In genomic region chr17:58694302-58694701, GRCh38 we compare ENCODE assay signal across 20 cellular contexts. TPM values are rescaled to one million over a fixed set of nuclear protein-coding genes. Genes with fewer than 3 reads are reported as not detected.
DNase-seq lines count a peak whose midpoint lies in the region; ATAC-seq, FAIRE-seq and TF ChIP-seq lines count a peak whose summit lies in the region.
"Had no signal": no experiment of that assay in that cellular context is flagged by ENCODE, and none has a peak within 500 bp of the region (broad histone marks: within the 10 kb centered on the region; RNA-seq: fewer than 3 reads in every experiment).

No MANE protein-coding gene starts in this region.

- no peak overlapping the region for H3K27ac ChIP-seq in KMS-11
- H3K27ac ChIP-seq in GM23248: no peak overlapping the region
- no peak overlapping the region for H3K27ac ChIP-seq in small intestine (ENCODE audit: low read depth in 1 of 2, low read length in 1 of 2)
- H3K27ac ChIP-seq: coronary artery, WERI-Rb-1 had no signal

- peaks cover 34% of the 10 kb centered on the region for H3K4me1 ChIP-seq in KMS-11 (ENCODE audit: low read depth, poor library complexity, severe bottlenecking)
- 0 out of 2 replicates have a peak, but pooled peaks cover 6% of the 10 kb centered on the region for H3K4me1 ChIP-seq in GM23248 (ENCODE audit: insufficient read depth)
- peaks cover 0 to 3% of the 10 kb centered on the region in 2 donors for H3K4me1 ChIP-seq in small intestine (ENCODE audit: control insufficient read depth in 2 of 2, insufficient read depth in 1 of 2, low read depth in 1 of 2, low read length in 1 of 2)

- H3K9me3 ChIP-seq in GM23248 (ENCODE audit: low read depth) (no peaks in the 10 kb centered on the region), small intestine (ENCODE audit: control insufficient read depth, low read depth) (no peaks in the 10 kb centered on the region)

- H3K9me2 ChIP-seq in GM23248 (ENCODE audit: insufficient read depth): no peaks in the 10 kb centered on the region

- H4K20me1 ChIP-seq in KMS-11 (ENCODE audit: insufficient read depth) (no peaks in the 10 kb centered on the region), GM23248 (ENCODE audit: insufficient read depth) (no peaks in the 10 kb centered on the region)

- H3K27me3 Mint-ChIP-seq in activated T-cell treated with anti-CD3 and anti-CD28 coated beads, Interleukin-2, amount 50 U/mL, for 24 hours: no peaks in the 10 kb centered on the region
- H3K27me3 Mint-ChIP-seq in activated naive CD8-positive, alpha-beta T cell treated with anti-CD3 and anti-CD28 coated beads, Interleukin-2, amount 10 ng/mL, durations not matched to agents 7 days and 5 days: peaks cover 2% of the 10 kb centered on the region
- H3K27me3 Mint-ChIP-seq: activated naive CD4-positive, alpha-beta T cell treated with anti-CD3 and anti-CD28 coated beads, Interleukin-2, amount 10 ng/mL, durations not matched to agents 7 days and 5 days; CD8-positive, alpha-beta memory T cell; memory B cell; naive thymus-derived CD4-positive, alpha-beta T cell had no signal

- no peak for DNase-seq in activated T-cell treated with anti-CD3 and anti-CD28 coated beads, Interleukin-2, amount 50 U/mL, for 24 hours
- DNase-seq in activated T-cell treated with anti-CD3 and anti-CD28 coated beads, Interleukin-2, amount 50 U/mL, for 48 hours: no peak
- no peak for DNase-seq in activated naive CD8-positive, alpha-beta T cell treated with anti-CD3 and anti-CD28 coated beads, Interleukin-2, amount 10 ng/mL, durations not matched to agents 7 days and 5 days
- DNase-seq in renal cortical epithelial cell (ENCODE audit: low read depth) (peak; percentile 34), GM23248 (no peak), dedifferentiated amniotic fluid mesenchymal stem cell (ENCODE audit: extremely low spot score) (no peak), small intestine (no peak)
- DNase-seq: activated naive CD4-positive, alpha-beta T cell treated with anti-CD3 and anti-CD28 coated beads, Interleukin-2, amount 10 ng/mL, durations not matched to agents 7 days and 5 days; CD8-positive, alpha-beta memory T cell; DMS79; naive thymus-derived CD4-positive, alpha-beta T cell; NCI-H1694; NCI-H82; posterior cingulate gyrus; WERI-Rb-1 had no signal

- H3K4me1 Mint-ChIP-seq in activated T-cell treated with anti-CD3 and anti-CD28 coated beads, Interleukin-2, amount 50 U/mL, for 24 hours (ENCODE audit: low read depth): peaks cover 31% of the 10 kb centered on the region
- H3K4me1 Mint-ChIP-seq in activated naive CD8-positive, alpha-beta T cell treated with anti-CD3 and anti-CD28 coated beads, Interleukin-2, amount 10 ng/mL, durations not matched to agents 7 days and 5 days: peaks cover 24% of the 10 kb centered on the region

- FAIRE-seq in small intestine (lab: Jason Lieb, UNC): no peak
- FAIRE-seq: GM18507 had no signal

- no peak overlapping the region for H3K27ac Mint-ChIP-seq in activated T-cell treated with anti-CD3 and anti-CD28 coated beads, Interleukin-2, amount 50 U/mL, for 24 hours
- H3K27ac Mint-ChIP-seq in activated naive CD8-positive, alpha-beta T cell treated with anti-CD3 and anti-CD28 coated beads, Interleukin-2, amount 10 ng/mL, durations not matched to agents 7 days and 5 days: no peak overlapping the region
- H3K27ac Mint-ChIP-seq: memory B cell had no signal

- H3K36me3 ChIP-seq in KMS-11 (ENCODE audit: insufficient read depth) (no peaks in the 10 kb centered on the region), GM23248 (ENCODE audit: low read depth) (no peaks in the 10 kb centered on the region), small intestine (ENCODE audit: control insufficient read depth in 2 of 2, insufficient read depth in 2 of 2, low read length in 2 of 2) (no peaks in the 10 kb centered on the region)

- 96 to 97% methylated on average over 8 of the region's 8 CpGs for WGBS in GM23248 (ENCODE audit: low coverage in 1 of 2, low lambda C conversion rate in 2 of 2, missing lambda C conversion rate in 2 of 2), 2 experiments
- WGBS in small intestine, 3 donors: 95 to 98% (median 95%) methylated on average over 7 to 8 of the region's 8 CpGs

- no peaks in the 10 kb centered on the region for H3K27me3 ChIP-seq in KMS-11 (ENCODE audit: insufficient read depth, low read depth)
- H3K27me3 ChIP-seq in GM23248 (replicated peaks; ENCODE audit: insufficient read depth): no peaks in the 10 kb centered on the region
- no peaks in the 10 kb centered on the region for H3K27me3 ChIP-seq in small intestine (ENCODE audit: control insufficient read depth in 2 of 2, insufficient read depth in 2 of 2, low read length in 2 of 2)

- ATAC-seq in activated naive CD8-positive, alpha-beta T cell treated with anti-CD3 and anti-CD28 coated beads, Interleukin-2, amount 10 ng/mL, durations not matched to agents 7 days and 5 days (ENCODE audit: low read depth): no peak
- ATAC-seq: naive thymus-derived CD4-positive, alpha-beta T cell had no signal

- no peaks in the 10 kb centered on the region for H3F3A ChIP-seq in GM23248 (ENCODE audit: insufficient read depth)

- TF ChIP-seq CTCF in KMS-11 (conservative IDR thresholded peaks at IDR 0.05; ENCODE audit: low read depth, low read length): no peak

- H3K4me3 ChIP-seq in KMS-11 (IDR thresholded peaks at IDR 0.05; ENCODE audit: insufficient read depth, low read depth, low read length) (no peak overlapping the region), GM23248 (no peak overlapping the region), small intestine (ENCODE audit: low read depth in 1 of 2, low read length in 2 of 2) (no peak overlapping the region)
- H3K4me3 ChIP-seq: coronary artery had no signal

- H3K9me3 Mint-ChIP-seq in activated T-cell treated with anti-CD3 and anti-CD28 coated beads, Interleukin-2, amount 50 U/mL, for 24 hours: no peaks in the 10 kb centered on the region
- no peaks in the 10 kb centered on the region for H3K9me3 Mint-ChIP-seq in activated naive CD8-positive, alpha-beta T cell treated with anti-CD3 and anti-CD28 coated beads, Interleukin-2, amount 10 ng/mL, durations not matched to agents 7 days and 5 days
- H3K9me3 Mint-ChIP-seq: activated naive CD4-positive, alpha-beta T cell treated with anti-CD3 and anti-CD28 coated beads, Interleukin-2, amount 10 ng/mL, durations not matched to agents 7 days and 5 days; CD8-positive, alpha-beta memory T cell; memory B cell had no signal

- H3K36me3 Mint-ChIP-seq in activated T-cell treated with anti-CD3 and anti-CD28 coated beads, Interleukin-2, amount 50 U/mL, for 24 hours (ENCODE audit: low read depth): peaks cover 49% of the 10 kb centered on the region
- H3K36me3 Mint-ChIP-seq in activated naive CD8-positive, alpha-beta T cell treated with anti-CD3 and anti-CD28 coated beads, Interleukin-2, amount 10 ng/mL, durations not matched to agents 7 days and 5 days: peaks cover 18% of the 10 kb centered on the region

- in situ Hi-C loops in GM23248 (cut with MboI): no loop called here

- H3K79me2 ChIP-seq in KMS-11 (ENCODE audit: insufficient read depth, low read depth) (peaks cover 31% of the 10 kb centered on the region), GM23248 (ENCODE audit: insufficient read depth) (0 out of 2 replicates have a peak, but pooled peaks cover 12% of the 10 kb centered on the region)

- POLR2A ChIA-PET in activated naive CD8-positive, alpha-beta T cell treated with anti-CD3 and anti-CD28 coated beads, Interleukin-2, amount 10 ng/mL, durations not matched to agents 7 days and 5 days (lab: Charles Lee): interaction anchor here (0.7 kb wide), 1 partner anchor 350 kb away, joined by 4 read pairs; no protein-coding TSS in a partner anchor

- peak overlapping the region; percentile 96 for H3K4me3 Mint-ChIP-seq in activated T-cell treated with anti-CD3 and anti-CD28 coated beads, Interleukin-2, amount 50 U/mL, for 24 hours
- H3K4me3 Mint-ChIP-seq in activated naive CD8-positive, alpha-beta T cell treated with anti-CD3 and anti-CD28 coated beads, Interleukin-2, amount 10 ng/mL, durations not matched to agents 7 days and 5 days: peak overlapping the region; percentile 95

- no peak overlapping the region for H2AFZ ChIP-seq in KMS-11 (ENCODE audit: low read depth)
- no peak overlapping the region for H2AFZ ChIP-seq in GM23248

- H3K9ac ChIP-seq in KMS-11: no peak overlapping the region
- no peak overlapping the region for H3K9ac ChIP-seq in GM23248

- H3K4me2 ChIP-seq in KMS-11: peak overlapping the region; percentile 84
- H3K4me2 ChIP-seq in GM23248 (ENCODE audit: unreplicated experiment): no peak overlapping the region

RNA-seq across cellular contexts. Expression of gene RAD51C, which starts 1.9 kb away (rescaled TPM):
- 10 to 100 TPM; 40.0 to 45.7 TPM for total RNA-seq in activated naive CD8-positive, alpha-beta T cell treated with anti-CD3 and anti-CD28 coated beads, Interleukin-2, amount 10 ng/mL, durations not matched to agents 7 days and 5 days
- total RNA-seq in renal cortical epithelial cell: 31.1 and 33.6 TPM in 2 replicates
- total RNA-seq in GM23248 (2014; rRNA removed; shearing (Covaris generic)): 17.2 and 23.4 TPM in 2 replicates
- 40.2 and 45.8 TPM in 2 replicates for polyA plus RNA-seq in GM23248 (2016; fragmentation: Nextera tagmentation; extraction: Ambion mirVana)
- 10 to 100 TPM in 1 of 3 donors, 1 to 10 TPM in 2; 6.9 to 18.6 (median 8.4) TPM for polyA plus RNA-seq in small intestine

RNA-seq across cellular contexts. Expression of gene TEX14, which starts 2.5 kb away (rescaled TPM):
- total RNA-seq in activated naive CD8-positive, alpha-beta T cell treated with anti-CD3 and anti-CD28 coated beads, Interleukin-2, amount 10 ng/mL, durations not matched to agents 7 days and 5 days: under 1 TPM; 0.30 to 0.43 TPM
- total RNA-seq in renal cortical epithelial cell: not detected in 2 replicates
- not detected in 2 replicates for total RNA-seq in GM23248 (2014; rRNA removed; shearing (Covaris generic))
- polyA plus RNA-seq in GM23248 (2016; fragmentation: Nextera tagmentation; extraction: Ambion mirVana): 0.15 TPM in 1 of 2 replicates, not detected in the other
- under 1 TPM in 1 of 3 donors, not detected in 2; 0.03 TPM for polyA plus RNA-seq in small intestine
- total RNA-seq: M059J had no signal
- polyA plus RNA-seq: CD8-positive, alpha-beta memory T cell; naive thymus-derived CD4-positive, alpha-beta T cell had no signal
